In genomic region chr4:141462361-141462760, GRCh38 we compare ENCODE assay signal across 1 cellular context.
TF ChIP-seq lines count a peak whose summit lies in the region.

No MANE protein-coding gene starts in this region.

TF ChIP-seq in IMR-90, 13 proteins besides CTCF, POLR2A, EP300 and RAD21 (continued from another document):
- no peak for TF ChIP-seq USF2 (IDR thresholded peaks at IDR 0.05; ENCODE audit: low read depth, low read length)
- TF ChIP-seq CEBPB (IDR thresholded peaks at IDR 0.05; ENCODE audit: low read depth, low read length), result no peak
- TF ChIP-seq BHLHE40 (IDR thresholded peaks at IDR 0.05; ENCODE audit: low read depth, low read length), result no peak
- TF ChIP-seq RFX5 (IDR thresholded peaks at IDR 0.05; ENCODE audit: low read depth, low read length), result no peak
- no peak for TF ChIP-seq MAZ (IDR thresholded peaks at IDR 0.05; ENCODE audit: borderline replicate concordance, low read depth, low read length)
- TF ChIP-seq MAFK (IDR thresholded peaks at IDR 0.05; ENCODE audit: low read depth, low read length), result no peak
- TF ChIP-seq NFE2L2 (IDR thresholded peaks at IDR 0.05; ENCODE audit: low read depth, low read length), result no peak
- no peak for TF ChIP-seq CHD1 (IDR thresholded peaks at IDR 0.05; ENCODE audit: low read depth, low read length)
TF ChIP-seq in IMR-90: peak in this region for 0.
